Comparison of ENCODE assay signal across 1 cellular context in genomic region chr21:42113926-42114409, GRCh38.
TF ChIP-seq lines count a peak whose summit lies in the region.

No MANE protein-coding gene starts in this region.

TF ChIP-seq in HepG2, 621 proteins besides CTCF, POLR2A, EP300 and RAD21 (continued from another document):
- TF ChIP-seq GPN1 (CRISPR knock-in tag; IDR thresholded peaks at IDR 0.05; ENCODE audit: borderline replicate concordance): no peak
- TF ChIP-seq, protein P1, sequence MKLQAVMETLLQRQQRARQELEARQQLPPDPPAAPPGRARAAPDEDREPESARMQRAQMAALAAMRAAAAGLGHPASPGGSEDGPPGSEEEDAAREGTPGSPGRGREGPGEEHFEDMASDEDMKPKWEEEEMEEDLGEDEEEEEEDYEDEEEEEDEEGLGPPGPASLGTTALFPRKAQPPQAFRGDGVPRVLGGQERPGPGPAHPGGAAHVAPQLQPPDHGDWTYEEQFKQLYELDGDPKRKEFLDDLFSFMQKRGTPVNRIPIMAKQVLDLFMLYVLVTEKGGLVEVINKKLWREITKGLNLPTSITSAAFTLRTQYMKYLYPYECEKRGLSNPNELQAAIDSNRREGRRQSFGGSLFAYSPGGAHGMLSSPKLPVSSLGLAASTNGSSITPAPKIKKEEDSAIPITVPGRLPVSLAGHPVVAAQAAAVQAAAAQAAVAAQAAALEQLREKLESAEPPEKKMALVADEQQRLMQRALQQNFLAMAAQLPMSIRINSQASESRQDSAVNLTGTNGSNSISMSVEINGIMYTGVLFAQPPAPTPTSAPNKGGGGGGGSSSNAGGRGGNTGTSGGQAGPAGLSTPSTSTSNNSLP (IDR thresholded peaks at IDR 0.05; ENCODE audit: low read depth, low read length): peak; percentile 87
